In the genomic region with DNA sequence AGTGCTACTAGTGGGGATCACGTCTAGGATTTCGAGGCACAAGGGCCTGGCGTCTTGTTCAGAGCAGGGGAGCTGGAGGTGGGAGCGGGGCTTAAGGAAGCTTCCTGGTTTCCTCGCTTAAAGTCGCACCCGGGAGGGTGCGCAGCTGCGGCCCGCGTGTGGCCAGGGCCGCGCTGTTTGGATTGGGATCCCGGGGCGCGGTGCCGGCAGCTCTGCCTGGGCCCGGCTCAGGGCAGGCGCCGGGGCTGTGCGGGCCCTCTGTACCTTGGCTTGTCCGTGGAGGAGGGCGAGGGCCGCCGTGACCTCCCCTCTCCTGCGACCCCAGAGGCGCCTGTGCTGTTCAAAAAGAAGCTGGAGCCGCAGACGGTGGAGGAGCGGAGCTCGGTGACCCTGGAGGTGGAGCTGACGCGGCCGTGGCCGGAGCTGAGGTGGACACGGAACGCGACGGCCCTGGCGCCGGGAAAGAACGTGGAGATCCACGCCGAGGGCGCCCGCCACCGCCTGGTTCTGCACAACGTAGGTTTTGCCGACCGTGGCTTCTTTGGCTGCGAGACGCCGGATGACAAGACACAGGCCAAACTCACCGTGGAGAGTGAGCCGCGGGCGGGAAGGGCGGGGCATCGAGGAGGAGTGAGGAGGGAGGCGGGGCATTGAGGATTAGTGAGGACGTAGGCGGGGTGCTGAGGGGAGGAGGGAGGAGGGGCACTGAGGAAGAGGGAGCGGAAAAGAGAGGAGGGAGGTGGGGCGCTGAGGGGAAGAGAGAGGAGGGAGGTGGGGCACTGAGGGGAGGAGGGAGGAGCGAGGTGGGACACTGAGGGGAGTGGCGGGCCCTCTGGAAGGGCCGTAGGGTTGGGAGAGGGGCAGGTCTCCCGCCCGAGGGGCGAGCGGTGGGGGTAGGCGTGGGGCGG, we compare ENCODE assay signal across 8 cellular contexts.
DNase-seq lines count a peak whose midpoint lies in the region; ATAC-seq, FAIRE-seq and TF ChIP-seq lines count a peak whose summit lies in the region.

No MANE protein-coding gene starts in this region.

- H3K4me2 ChIP-seq in endothelial cell of umbilical vein (ENCODE audit: insufficient read depth, low read length), result peak overlapping the region; percentile 65

- dilution Hi-C loops in endothelial cell of umbilical vein (cut with MboI; ENCODE audit: extremely low pct_ligation_motif_present, low sequenced_read_pairs), result no loop called here

- H3K9me3 ChIP-seq in endothelial cell of umbilical vein (replicated peaks; ENCODE audit: control insufficient read depth, insufficient read depth, low read length), result no peaks in the 10 kb centered on the region

- no peaks in the 10 kb centered on the region for H3K9me1 ChIP-seq in endothelial cell of umbilical vein (replicated peaks; ENCODE audit: control insufficient read depth, extremely low read depth, insufficient read depth, low read length)

- H3K27ac ChIP-seq in endothelial cell of umbilical vein (ENCODE audit: insufficient read depth, low read depth, low read length), result peak overlapping the region; percentile 21

- peak overlapping the region; percentile 40 to 62 (median 49) for H3K4me3 ChIP-seq in endothelial cell of umbilical vein (replicated peaks in 1 of 3; ENCODE audit: insufficient read depth in 1 of 3, low read depth in 1 of 3, low read length in 3 of 3)

- peak overlapping the region; percentile 99 for H2AFZ ChIP-seq in endothelial cell of umbilical vein (ENCODE audit: low read depth, low read length)

- TF ChIP-seq CTCF in endothelial cell of umbilical vein (IDR thresholded peaks at IDR 0.05; ENCODE audit: extremely low read depth in 1 of 2, insufficient read depth in 1 of 2, low read depth in 1 of 2, low read length in 2 of 2), result no peak

- H4K20me1 ChIP-seq in endothelial cell of umbilical vein (replicated peaks; ENCODE audit: control insufficient read depth, extremely low read depth, insufficient read depth, low read length), result no peaks in the 10 kb centered on the region

- H3K36me3 ChIP-seq in endothelial cell of umbilical vein (ENCODE audit: control insufficient read depth in 2 of 2, extremely low read depth in 1 of 2, insufficient read depth in 2 of 2, low read length in 2 of 2), result peaks cover 0 to 2% of the 10 kb centered on the region in 2 experiments

- POLR2A ChIA-PET in endothelial cell of umbilical vein (lab: Charles Lee), result no interaction called here

- CTCF ChIA-PET in endothelial cell of umbilical vein (lab: Charles Lee), result interaction anchor here (1.0 to 1.9 kb wide), 8 partner anchors 15 to 276 kb away, joined by 3 to 6 read pairs (median 4); a partner anchor contains a TSS

- intact Hi-C loops in endothelial cell of umbilical vein (cut with micrococcal nuclease), result loop anchor here (2.0 to 10.0 kb wide), 4 partner anchors 38 to 182 kb away; a partner anchor contains a TSS

- no peaks in the 10 kb centered on the region for H3K27me3 ChIP-seq in endothelial cell of umbilical vein (ENCODE audit: control insufficient read depth in 2 of 2, insufficient read depth in 2 of 2, low read length in 2 of 2)

- H3K9ac ChIP-seq in endothelial cell of umbilical vein (replicated peaks; ENCODE audit: extremely low read depth, insufficient read depth, low read length), result peak overlapping the region; percentile 63

- peak; percentile 82 for DNase-seq in DMS79 (lab: John Stamatoyannopoulos, UW)
- peak; percentile 59 to 86 for DNase-seq in NCI-H524 (lab: John Stamatoyannopoulos, UW)
- peak; percentile 89 for DNase-seq in activated CD8-positive, alpha-beta memory T cell treated with anti-CD3 and anti-CD28 coated beads, Interleukin-2, amount 50 U/mL, for 48 hours
- DNase-seq in endothelial cell of umbilical vein (ENCODE audit: low read depth, low spot score), result peak; percentile 75
- DNase-seq in mesenteric fat pad (ENCODE audit: low spot score), result peak; percentile 93
- DNase-seq in stimulated activated CD4-positive, alpha-beta T cell treated with anti-CD3 and anti-CD28 coated beads, TNF-alpha, amount 100 ng/mL, for 4 hours (ENCODE audit: low read depth in 3 of 3), result peak; percentile 80 to 90 (median 89)
- DNase-seq in RCC 7860 (ENCODE audit: low spot score), result no peak

- TF ChIP-seq POLR2A in endothelial cell of umbilical vein (IDR thresholded peaks at IDR 0.05; ENCODE audit: low read depth, low read length), result no peak

- peak; percentile 78 for ATAC-seq in HG02759 (IDR thresholded peaks at IDR 0.05; ENCODE audit: unreplicated experiment)

- FAIRE-seq in endothelial cell of umbilical vein (lab: Jason Lieb, UNC) (peak; percentile 59), RCC 7860 (lab: Jason Lieb, UNC) (no peak)

- H3K4me1 ChIP-seq in endothelial cell of umbilical vein (ENCODE audit: control insufficient read depth, extremely low read depth, insufficient read depth, low read length), result peaks cover 9% of the 10 kb centered on the region

- BruUV-seq in endothelial cell of umbilical vein (replicated peaks; lab: Mats Ljungman, UMichigan), result TSS peak; percentile 55

- no peaks in the 10 kb centered on the region for H3K79me2 ChIP-seq in endothelial cell of umbilical vein (ENCODE audit: control insufficient read depth, insufficient read depth, low read length)

TF ChIP-seq in endothelial cell of umbilical vein, 7 proteins besides CTCF, POLR2A, EP300 and RAD21:
- TF ChIP-seq, protein P1, sequence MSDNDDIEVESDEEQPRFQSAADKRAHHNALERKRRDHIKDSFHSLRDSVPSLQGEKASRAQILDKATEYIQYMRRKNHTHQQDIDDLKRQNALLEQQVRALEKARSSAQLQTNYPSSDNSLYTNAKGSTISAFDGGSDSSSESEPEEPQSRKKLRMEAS (IDR thresholded peaks at IDR 0.05; ENCODE audit: insufficient read depth, insufficient read length), result no peak
- TF ChIP-seq GATA2 (IDR thresholded peaks at IDR 0.05; ENCODE audit: insufficient read depth, insufficient read length, low read depth, low read length), result no peak
- TF ChIP-seq EZH2 (IDR thresholded peaks at IDR 0.05; ENCODE audit: borderline replicate concordance, low read depth, low read length, severe bottlenecking), result no peak
- TF ChIP-seq MYC (IDR thresholded peaks at IDR 0.05; ENCODE audit: low read depth, low read length), result no peak
- TF ChIP-seq JUN (IDR thresholded peaks at IDR 0.05; ENCODE audit: borderline replicate concordance, insufficient read depth, insufficient read length, low read depth), result no peak
- TF ChIP-seq POLR2AphosphoS5 (IDR thresholded peaks at IDR 0.05; ENCODE audit: insufficient read depth, low read depth, low read length), result no peak
- no peak for TF ChIP-seq FOS (IDR thresholded peaks at IDR 0.05; ENCODE audit: borderline replicate concordance, insufficient read depth, low read length)
